Comparison of ENCODE assay signal across 21 cellular contexts in the genomic region with DNA sequence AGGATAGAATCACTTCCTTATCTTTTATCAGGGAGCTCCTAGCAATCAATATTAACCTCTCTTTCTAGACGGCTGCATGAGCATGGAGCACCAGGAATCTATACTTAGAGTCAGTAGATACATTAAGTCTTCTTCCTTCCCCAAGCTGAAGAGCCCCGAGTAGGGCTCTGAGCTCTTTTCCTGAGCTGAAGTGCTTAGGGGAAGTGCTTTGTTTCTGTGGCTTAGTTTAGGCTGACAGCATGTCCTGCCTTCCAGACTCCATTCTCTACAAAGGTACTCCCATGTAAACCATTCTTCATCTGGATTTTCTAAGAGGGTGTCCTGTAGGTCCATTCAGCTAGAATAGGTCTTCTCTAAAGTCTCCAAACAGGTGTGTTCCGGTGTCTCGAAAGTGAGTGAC.
DNase-seq lines count a peak whose midpoint lies in the region; ATAC-seq and TF ChIP-seq lines count a peak whose summit lies in the region.
"Had no signal": no experiment of that assay in that cellular context is flagged by ENCODE, and none has a peak within 500 bp of the region (broad histone marks: within the 10 kb centered on the region; RNA-seq: fewer than 3 reads in every experiment).

No MANE protein-coding gene starts in this region.

- H3K27me3 Mint-ChIP-seq in nephron progenitor cell (ENCODE audit: low read depth, poor library complexity), result no peaks in the 10 kb centered on the region

- peaks cover 18% of the 10 kb centered on the region for H3K36me3 Mint-ChIP-seq in nephron progenitor cell (ENCODE audit: low read depth)
- H3K36me3 Mint-ChIP-seq: CD14-positive monocyte had no signal

- H3K27ac Mint-ChIP-seq in nephron progenitor cell, result peak overlapping the region; percentile 97
- H3K27ac Mint-ChIP-seq: CD14-positive monocyte, HFFc6 had no signal

- no peaks in the 10 kb centered on the region for H3K4me1 ChIP-seq in osteoblast (ENCODE audit: insufficient read depth, low read length)
- H3K4me1 ChIP-seq: BE2C had no signal

- TF ChIP-seq POLR2A in NB4 (IDR thresholded peaks at IDR 0.05; ENCODE audit: extremely low read depth, insufficient read length), result no peak

- no peak overlapping the region for H3K27ac ChIP-seq in osteoblast (ENCODE audit: low read depth, low read length)

- no peaks in the 10 kb centered on the region for H4K20me1 ChIP-seq in osteoblast (ENCODE audit: insufficient read depth, low read length)

- H3K4me1 Mint-ChIP-seq in nephron progenitor cell, result peaks cover 32% of the 10 kb centered on the region
- H3K4me1 Mint-ChIP-seq: CD8-positive, alpha-beta memory T cell had no signal

- no peak for TF ChIP-seq CTCF in NB4 (IDR thresholded peaks at IDR 0.05; ENCODE audit: low read depth, low read length)
- TF ChIP-seq CTCF in nephron progenitor cell (IDR thresholded peaks at IDR 0.05), result no peak
- TF ChIP-seq CTCF in osteoblast (IDR thresholded peaks at IDR 0.05; ENCODE audit: extremely low read depth, low read depth, low read length), result no peak

- no peaks in the 10 kb centered on the region for H3K36me3 ChIP-seq in osteoblast (ENCODE audit: insufficient read depth, low read length)
- H3K36me3 ChIP-seq: BE2C had no signal

- ATAC-seq in GM21367 (IDR thresholded peaks at IDR 0.05; ENCODE audit: unreplicated experiment), result peak; percentile 55
- ATAC-seq: HCT116 had no signal

- no peaks in the 10 kb centered on the region for H3K9me3 ChIP-seq in osteoblast (ENCODE audit: low read depth, low read length)
- H3K9me3 ChIP-seq: BE2C had no signal

- no peaks in the 10 kb centered on the region for H3K27me3 ChIP-seq in osteoblast (ENCODE audit: insufficient read depth, low read length)
- H3K27me3 ChIP-seq: BE2C had no signal

- DNase-seq in CD1c-positive myeloid dendritic cell (ENCODE audit: extremely low spot score) (peak; percentile 2), NB4 (ENCODE audit: low read depth) (peak; percentile 20), nephron progenitor cell (no peak), osteoblast (ENCODE audit: insufficient read length, low spot score, missing footprints) (no peak), NCI-H2171 (lab: John Stamatoyannopoulos, UW) (no peak), pons (ENCODE audit: low spot score) (no peak)
- no peak for DNase-seq in activated CD4-positive, CD25-positive, alpha-beta regulatory T cell (lab: John Stamatoyannopoulos, UW)
- DNase-seq: ACHN; BE2C; CD8-positive, alpha-beta memory T cell; COR-L47; DMS 273 treated with DMSO at 0.1 percent for 48 hours; DMS53; GOT3; H7; HFFc6; IMR-90; KBM-7 had no signal

- H2AFZ ChIP-seq in osteoblast (ENCODE audit: low read length), result no peak overlapping the region

- H3K4me3 ChIP-seq in NB4 (ENCODE audit: low read depth, low read length) (no peak overlapping the region), osteoblast (ENCODE audit: insufficient read depth, low read length) (no peak overlapping the region)

- no peak overlapping the region for H3K4me2 ChIP-seq in osteoblast (ENCODE audit: insufficient read depth, low read length)

- H3K4me3 Mint-ChIP-seq in nephron progenitor cell, result peak overlapping the region; percentile 39
- H3K4me3 Mint-ChIP-seq: CD14-positive monocyte; CD8-positive, alpha-beta memory T cell; HFFc6 had no signal

- peaks cover 39% of the 10 kb centered on the region for H3K9me3 Mint-ChIP-seq in nephron progenitor cell

- no peaks in the 10 kb centered on the region for H3K79me2 ChIP-seq in osteoblast (ENCODE audit: insufficient read depth, low read length)

Comparison
In these comparisons a context has a peak if more than half of its experiments do, and no peak if none do; other contexts are left out.
1. DNase-seq: peak in CD1c-positive myeloid dendritic cell (single experiment) and NB4 (single experiment); none in nephron progenitor cell (single experiment), activated CD4-positive, CD25-positive, alpha-beta regulatory T cell (0 of 4), osteoblast (single experiment), NCI-H2171 (single experiment) and pons (single experiment).